Comparison of ENCODE assay signal across 21 cellular contexts in the genomic region with DNA sequence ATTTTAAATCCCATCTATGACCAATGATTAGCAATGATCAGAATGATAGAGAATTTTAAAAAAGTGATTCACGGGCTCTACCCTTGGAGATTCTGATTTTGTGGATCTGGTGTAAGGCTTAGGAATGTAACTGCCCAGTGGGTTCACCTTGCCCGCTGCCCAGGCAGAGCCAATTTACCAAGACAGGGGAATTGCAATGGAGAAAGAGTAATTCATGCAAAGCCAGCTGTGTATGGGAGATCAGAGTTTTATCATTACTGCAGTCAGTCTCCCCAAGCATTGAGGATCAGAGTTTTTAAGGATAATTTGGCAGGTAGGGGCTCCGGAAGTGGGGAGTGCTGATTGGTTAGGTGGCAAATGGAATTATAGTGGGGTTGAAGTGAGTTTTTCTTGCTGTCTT.
A peak's percentile ranks its signal among the peaks of the same experiment; 100 is the strongest.
DNase-seq lines count a peak whose midpoint lies in the region; ATAC-seq, FAIRE-seq and TF ChIP-seq lines count a peak whose summit lies in the region.
"Had no signal": no experiment of that assay in that cellular context is flagged by ENCODE, and none has a peak within 500 bp of the region (broad histone marks: within the 10 kb centered on the region; RNA-seq: fewer than 3 reads in every experiment).

No MANE protein-coding gene starts in this region.

- in situ Hi-C loops in Panc1 (cut with HindIII; ENCODE audit: low pct_unique_long_range_greater_than_20kb, low sequenced_read_pairs): no loop called here

- TF ChIP-seq RAD21 in A549 (conservative IDR thresholded peaks at IDR 0.05 in 1 of 2, IDR thresholded peaks at IDR 0.05 in 1 of 2): no peak

- ATAC-seq in A549 (no peak), Panc1 (no peak), GM19452 (IDR thresholded peaks at IDR 0.05; ENCODE audit: unreplicated experiment) (no peak)

- no peak overlapping the region for H3K4me3 ChIP-seq in A549
- no peak overlapping the region for H3K4me3 ChIP-seq in Panc1 (ENCODE audit: low read depth in 2 of 2, low read length in 2 of 2)
- no peak overlapping the region for H3K4me3 ChIP-seq in Peyer's patch
- H3K4me3 ChIP-seq: BLaER1 had no signal

- no peaks in the 10 kb centered on the region for H3K36me3 ChIP-seq in Panc1 (ENCODE audit: control insufficient read depth, insufficient read depth, low read length)
- H3K36me3 ChIP-seq in Peyer's patch: no peaks in the 10 kb centered on the region
- H3K36me3 ChIP-seq: BE2C, BLaER1 had no signal

- H3K4me1 ChIP-seq in A549 (peaks cover 36% of the 10 kb centered on the region), Panc1 (ENCODE audit: control insufficient read depth, insufficient read depth, low read length) (peaks cover 23% of the 10 kb centered on the region), Peyer's patch (peaks cover 0 to 12% (median 0%) of the 10 kb centered on the region in 4 donors)
- H3K4me1 ChIP-seq: BE2C, BLaER1 had no signal

- TF ChIP-seq CTCF in A549 (IDR thresholded peaks at IDR 0.05) (no peak), Panc1 (IDR thresholded peaks at IDR 0.05) (no peak), progenitor cell of endocrine pancreas (IDR thresholded peaks at IDR 0.05; ENCODE audit: unreplicated experiment) (no peak), Peyer's patch (IDR thresholded peaks at IDR 0.05) (no peak)

- TF ChIP-seq EP300 in A549 (IDR thresholded peaks at IDR 0.05): no peak

- H3K27me3 ChIP-seq in Panc1 (ENCODE audit: control insufficient read depth, insufficient read depth, low read length) (no peaks in the 10 kb centered on the region), Peyer's patch (no peaks in the 10 kb centered on the region)
- H3K27me3 ChIP-seq: BE2C, BLaER1 had no signal

- H3K4me2 ChIP-seq in A549: no peak overlapping the region
- H3K4me2 ChIP-seq: BLaER1 had no signal

- POLR2A ChIA-PET in A549 (lab: Yijun Ruan, JAX): no interaction called here
- POLR2A ChIA-PET in Panc1 (lab: Charles Lee): no interaction called here

- H3K4me1 Mint-ChIP-seq in progenitor cell of endocrine pancreas (ENCODE audit: low read depth): peaks cover 25% of the 10 kb centered on the region

- H3K27ac ChIP-seq in A549 (peak overlapping the region in 1 of 2 experiments; percentile 17; a peak in 1 of 6 replicates), Panc1 (ENCODE audit: low read length) (peak overlapping the region; percentile 63; the same call in 1 of the 2 replicates), Peyer's patch (no peak overlapping the region)
- H3K27ac ChIP-seq: 22Rv1, BLaER1 had no signal

- CTCF ChIA-PET in A549 (lab: Yijun Ruan, JAX) (interaction anchor here (2.4 kb wide), 1 partner anchor 118 kb away, joined by 8 read pairs; no protein-coding TSS in a partner anchor), Panc1 (lab: Charles Lee) (no interaction called here)

- intact Hi-C loops in Panc1 (cut with micrococcal nuclease; ENCODE audit: unreplicated experiment): no loop called here

- no peak for FAIRE-seq in A549 (lab: Jason Lieb, UNC)
- FAIRE-seq: D721Med, G401.6, GM12891 had no signal

- H3K27me3 Mint-ChIP-seq in progenitor cell of endocrine pancreas: no peaks in the 10 kb centered on the region

- peak overlapping the region; percentile 14 for H3K27ac Mint-ChIP-seq in progenitor cell of endocrine pancreas
- H3K27ac Mint-ChIP-seq: CD14-positive monocyte had no signal

- no TSS peak for BruUV-seq in Panc1 (replicated peaks; lab: Mats Ljungman, UMichigan)

- H3K9me3 ChIP-seq in A549 (peaks cover 20% of the 10 kb centered on the region), Panc1 (ENCODE audit: control insufficient read depth, insufficient read depth, low read depth, low read length) (peaks cover 14% of the 10 kb centered on the region; the same call in 1 of the 2 replicates), Peyer's patch (no peaks in the 10 kb centered on the region)
- H3K9me3 ChIP-seq: BE2C, BLaER1 had no signal

- peaks cover 22% of the 10 kb centered on the region for H3K9me3 Mint-ChIP-seq in progenitor cell of endocrine pancreas (ENCODE audit: low read depth)

- no peak for DNase-seq in A549 (ENCODE audit: low read depth in 1 of 2, low spot score in 1 of 2)
- no peak for DNase-seq in Panc1 (ENCODE audit: low read depth, low spot score)
- no peak for DNase-seq in progenitor cell of endocrine pancreas (ENCODE audit: low spot score, unreplicated experiment)
- DNase-seq in Peyer's patch: no peak
- DNase-seq: ACHN; BE2C; C1 segment of cervical spinal cord; Calu3; CD4-positive, alpha-beta memory T cell; CD4-positive, CD25-positive, alpha-beta regulatory T cell; CD8-positive, alpha-beta memory T cell; COR-L47; DMS79 treated with DMSO at 0.1 percent for 48 hours; GF-D8 had no signal

- no peak overlapping the region for H3K4me3 Mint-ChIP-seq in progenitor cell of endocrine pancreas (ENCODE audit: low read depth)
- H3K4me3 Mint-ChIP-seq: CD14-positive monocyte; CD4-positive, alpha-beta memory T cell; CD8-positive, alpha-beta memory T cell had no signal

- peaks cover 6% of the 10 kb centered on the region for H3K36me3 Mint-ChIP-seq in progenitor cell of endocrine pancreas (ENCODE audit: insufficient read depth)
- H3K36me3 Mint-ChIP-seq: CD14-positive monocyte; CD4-positive, alpha-beta memory T cell; CD4-positive, CD25-positive, alpha-beta regulatory T cell; CD8-positive, alpha-beta memory T cell had no signal

- whole genome bisulfite sequencing in A549 (ENCODE audit: missing lambda C conversion rate): 86% methylated on average over 3 of the region's 3 CpGs

- TF ChIP-seq POLR2A in A549 (IDR thresholded peaks at IDR 0.05; ENCODE audit: low read length) (no peak), Peyer's patch (IDR thresholded peaks at IDR 0.05) (no peak)

TF ChIP-seq in A549, 52 proteins besides CTCF, POLR2A, EP300 and RAD21:
- no peak for TF ChIP-seq PHF8 (IDR thresholded peaks at IDR 0.05; ENCODE audit: borderline replicate concordance, low read depth)
- peak; percentile 61; the same call in 1 of the 2 replicates for TF ChIP-seq KDM5A (IDR thresholded peaks at IDR 0.05)
- no peak for TF ChIP-seq HOXB5 (CRISPR knock-in tag; IDR thresholded peaks at IDR 0.05)
- TF ChIP-seq ESRRA (IDR thresholded peaks at IDR 0.05; ENCODE audit: borderline replicate concordance, low read length): no peak
